ENCODE assay signal across 15 cellular contexts in the genomic region with DNA sequence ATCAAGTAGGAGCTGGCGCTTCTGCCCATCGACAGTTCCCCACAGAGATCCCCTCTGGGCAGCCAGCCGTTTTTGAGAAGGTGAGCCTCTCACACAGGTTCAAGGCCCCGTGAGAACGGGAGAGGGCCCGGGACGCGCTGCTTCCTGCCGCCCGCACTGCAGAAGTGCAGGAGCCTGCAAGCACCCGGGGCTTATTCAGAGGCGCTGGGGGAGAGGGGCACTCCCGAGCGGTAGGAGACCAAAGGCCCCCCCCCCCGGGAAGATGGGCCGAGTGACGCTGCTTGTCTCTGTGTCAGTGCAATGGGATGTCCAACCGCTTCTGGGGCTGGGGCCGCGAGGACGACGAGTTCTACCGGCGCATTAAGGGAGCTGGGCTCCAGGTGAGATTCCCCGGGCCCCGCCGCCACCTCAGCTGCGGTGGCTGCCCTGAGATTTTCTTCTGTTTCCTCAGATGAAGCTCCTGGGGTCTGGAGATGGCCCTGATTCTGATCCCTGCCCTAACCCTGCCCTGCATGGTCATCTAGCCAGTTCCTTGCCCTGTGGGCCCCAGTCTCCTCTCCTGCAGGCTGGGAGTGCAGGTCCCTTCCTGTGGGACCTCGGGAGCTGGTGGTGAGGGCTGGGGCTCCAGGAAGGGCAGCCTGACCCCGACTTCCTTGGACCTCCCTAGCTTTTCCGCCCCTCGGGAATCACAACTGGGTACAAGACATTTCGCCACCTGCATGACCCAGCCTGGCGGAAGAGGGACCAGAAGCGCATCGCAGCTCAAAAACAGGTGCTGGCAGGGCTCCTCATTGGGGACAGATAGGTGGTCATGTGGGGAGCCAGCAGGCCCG. TPM values are rescaled to one million over a fixed set of nuclear protein-coding genes. Genes with fewer than 3 reads are reported as not detected.
DNase-seq lines count a peak whose midpoint lies in the region; ATAC-seq and TF ChIP-seq lines count a peak whose summit lies in the region.
"Had no signal": no experiment of that assay in that cellular context is flagged by ENCODE, and none has a peak within 500 bp of the region (broad histone marks: within the 10 kb centered on the region; RNA-seq: fewer than 3 reads in every experiment).

No MANE protein-coding gene starts in this region.

- no peaks in the 10 kb centered on the region for H3K4me1 Mint-ChIP-seq in T-helper 2 cell treated with Interferon-gamma antibody and Interleukin-4, amounts not matched to agents 5 μg/mL and 100 μg/mL, for 36 hours (ENCODE audit: low read depth)
- peaks cover 20% of the 10 kb centered on the region for H3K4me1 Mint-ChIP-seq in CD4-positive, alpha-beta T cell (ENCODE audit: low read depth)

- peaks cover 18% of the 10 kb centered on the region for H4K20me1 ChIP-seq in osteoblast (ENCODE audit: insufficient read depth, low read length)

- intact Hi-C loops in CD4-positive, alpha-beta T cell (cut with DNase I, micrococcal nuclease) = no loop called here

- H3K36me3 Mint-ChIP-seq in T-helper 2 cell treated with Interferon-gamma antibody and Interleukin-4, amounts not matched to agents 5 μg/mL and 100 μg/mL, for 36 hours (ENCODE audit: low read depth) = no peaks in the 10 kb centered on the region
- peaks cover 16% of the 10 kb centered on the region for H3K36me3 Mint-ChIP-seq in CD4-positive, alpha-beta T cell (ENCODE audit: low read depth)

- H3K4me1 ChIP-seq in osteoblast (ENCODE audit: insufficient read depth, low read length) = no peaks in the 10 kb centered on the region

- no peak overlapping the region for H3K4me2 ChIP-seq in osteoblast (ENCODE audit: insufficient read depth, low read length)

- H3K9me3 Mint-ChIP-seq in T-helper 2 cell treated with Interferon-gamma antibody and Interleukin-4, amounts not matched to agents 5 μg/mL and 100 μg/mL, for 36 hours = no peaks in the 10 kb centered on the region
- H3K9me3 Mint-ChIP-seq in CD4-positive, alpha-beta T cell = no peaks in the 10 kb centered on the region

- peaks cover 6% of the 10 kb centered on the region for H3K36me3 ChIP-seq in osteoblast (ENCODE audit: insufficient read depth, low read length)

- H3K27ac ChIP-seq in coronary artery (no peak overlapping the region), osteoblast (ENCODE audit: low read depth, low read length) (no peak overlapping the region)
- H3K27ac ChIP-seq in CD4-positive, alpha-beta T cell (ENCODE audit: low read depth, low read length) = no peak overlapping the region

- ATAC-seq in HG02642 (IDR thresholded peaks at IDR 0.05; ENCODE audit: poor library complexity, unreplicated experiment) = no peak
- no peak for ATAC-seq in CD4-positive, alpha-beta T cell (ENCODE audit: poor library complexity)

- peak overlapping the region; percentile 20 for H3K27ac Mint-ChIP-seq in T-helper 2 cell treated with Interferon-gamma antibody and Interleukin-4, amounts not matched to agents 5 μg/mL and 100 μg/mL, for 36 hours
- no peak overlapping the region for H3K27ac Mint-ChIP-seq in CD4-positive, alpha-beta T cell

- TF ChIP-seq CTCF in coronary artery (IDR thresholded peaks at IDR 0.05) (no peak), osteoblast (IDR thresholded peaks at IDR 0.05; ENCODE audit: extremely low read depth, low read depth, low read length) (no peak)
- no peak for TF ChIP-seq CTCF in CD4-positive, alpha-beta T cell (IDR thresholded peaks at IDR 0.05)

- no peak overlapping the region for H2AFZ ChIP-seq in osteoblast (ENCODE audit: low read length)

- no peaks in the 10 kb centered on the region for H3K9me3 ChIP-seq in osteoblast (ENCODE audit: low read depth, low read length)
- H3K9me3 ChIP-seq in CD4-positive, alpha-beta T cell (ENCODE audit: control insufficient read depth, low read length) = no peaks in the 10 kb centered on the region

- H3K27me3 Mint-ChIP-seq in T-helper 2 cell treated with Interferon-gamma antibody and Interleukin-4, amounts not matched to agents 5 μg/mL and 100 μg/mL, for 36 hours (ENCODE audit: low read depth) = no peaks in the 10 kb centered on the region
- H3K27me3 Mint-ChIP-seq in CD4-positive, alpha-beta T cell = no peaks in the 10 kb centered on the region

- H3K4me3 Mint-ChIP-seq in T-helper 2 cell treated with Interferon-gamma antibody and Interleukin-4, amounts not matched to agents 5 μg/mL and 100 μg/mL, for 36 hours = no peak overlapping the region
- H3K4me3 Mint-ChIP-seq in CD4-positive, alpha-beta T cell = no peak overlapping the region

- CTCF ChIA-PET in CD4-positive, alpha-beta T cell (lab: Charles Lee) = interaction anchor here (0.5 to 1.4 kb wide), 2 partner anchors 20 to 456 kb away, joined by 3 to 5 read pairs; no protein-coding TSS in a partner anchor

- H3K79me2 ChIP-seq in osteoblast (ENCODE audit: insufficient read depth, low read length) = no peaks in the 10 kb centered on the region

- POLR2A ChIA-PET in CD4-positive, alpha-beta T cell (lab: Charles Lee) = interaction anchor here (1.5 kb wide), 1 partner anchor 16 kb away, joined by 3 read pairs; the partner anchor contains the start of gene TMED9

- DNase-seq in T-helper 2 cell treated with Interferon-gamma antibody and Interleukin-4, amounts not matched to agents 5 μg/mL and 100 μg/mL, for 36 hours (ENCODE audit: low spot score) = no peak
- no peak for DNase-seq in T-helper 2 cell
- peak; percentile 1 for DNase-seq in ELF-1 (ENCODE audit: low read depth, low spot score)
- peak; percentile 71 for DNase-seq in coronary artery (ENCODE audit: low spot score)
- DNase-seq in osteoblast (ENCODE audit: insufficient read length, low spot score, missing footprints) = peak; percentile 59
- DNase-seq in CD4-positive, alpha-beta T cell = no peak
- no peak for DNase-seq in NCI-H446 (lab: John Stamatoyannopoulos, UW)
- DNase-seq: 8988T, DND-41, GF-D8, NCI-H1048, NCI-H1694, NCI-H524 treated with DMSO at 0.1 percent for 48 hours, Right ventricle myocardium superior had no signal

- H3K27me3 ChIP-seq in osteoblast (ENCODE audit: insufficient read depth, low read length) = no peaks in the 10 kb centered on the region
- no peaks in the 10 kb centered on the region for H3K27me3 ChIP-seq in CD4-positive, alpha-beta T cell (ENCODE audit: control insufficient read depth, insufficient read depth, low read length)

- H3K4me3 ChIP-seq in coronary artery (no peak overlapping the region), osteoblast (ENCODE audit: insufficient read depth, low read length) (no peak overlapping the region)

RNA-seq across cellular contexts. Expression of gene B4GALT7, which starts 8.5 kb away (rescaled TPM):
- total RNA-seq in osteoblast = 25.6 and 26.8 TPM in 2 replicates
- total RNA-seq in CD4-positive, alpha-beta T cell = 10 to 100 TPM; 31.1 to 33.8 TPM

RNA-seq across cellular contexts. Expression of gene TMED9, which starts 16.5 kb away (rescaled TPM):
- total RNA-seq in osteoblast = 93.4 and 96.6 TPM in 2 replicates
- 10 to 100 TPM; 42.7 to 47.8 TPM for total RNA-seq in CD4-positive, alpha-beta T cell

RNA-seq across cellular contexts. Expression of gene FAM193B, which starts 54.1 kb away (rescaled TPM):
- 29.2 and 32.6 TPM in 2 replicates for total RNA-seq in osteoblast
- total RNA-seq in CD4-positive, alpha-beta T cell = 100 to 1,000 TPM; 150 to 155 TPM

Comparison
In these comparisons a context has a peak if more than half of its experiments do, and no peak if none do; other contexts are left out.
1. DNase-seq: peak in ELF-1 (single experiment), coronary artery (single experiment) and osteoblast (single experiment); none in T-helper 2 cell treated with Interferon-gamma antibody and Interleukin-4, amounts not matched to agents 5 μg/mL and 100 μg/mL, for 36 hours (single experiment), T-helper 2 cell (0 of 5), CD4-positive, alpha-beta T cell (0 of 10) and NCI-H446 (0 of 2).